ENCODE assay signal across 1 cellular context in the genomic region with DNA sequence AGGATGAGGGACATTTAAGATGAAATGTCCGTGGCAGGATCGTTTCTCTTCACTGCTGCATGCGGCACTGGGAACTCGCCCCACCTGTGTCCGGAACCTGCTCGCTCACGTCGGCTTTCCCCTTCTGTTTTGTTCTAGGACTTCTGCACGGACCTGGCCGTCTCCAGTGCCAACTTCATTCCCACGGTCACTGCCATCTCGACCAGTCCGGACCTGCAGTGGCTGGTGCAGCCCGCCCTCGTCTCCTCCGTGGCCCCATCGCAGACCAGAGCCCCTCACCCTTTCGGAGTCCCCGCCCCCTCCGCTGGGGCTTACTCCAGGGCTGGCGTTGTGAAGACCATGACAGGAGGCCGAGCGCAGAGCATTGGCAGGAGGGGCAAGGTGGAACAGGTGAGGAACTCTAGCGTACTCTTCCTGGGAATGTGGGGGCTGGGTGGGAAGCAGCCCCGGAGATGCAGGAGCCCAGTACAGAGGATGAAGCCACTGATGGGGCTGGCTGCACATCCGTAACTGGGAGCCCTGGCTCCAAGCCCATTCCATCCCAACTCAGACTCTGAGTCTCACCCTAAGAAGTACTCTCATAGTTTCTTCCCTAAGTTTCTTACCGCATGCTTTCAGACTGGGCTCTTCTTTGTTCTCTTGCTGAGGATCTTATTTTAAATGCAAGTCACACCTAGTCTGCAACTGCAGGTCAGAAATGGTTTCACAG.
A peak's percentile ranks its signal among the peaks of the same experiment; 100 is the strongest.
TF ChIP-seq lines count a peak whose summit lies in the region.

No MANE protein-coding gene starts in this region.

TF ChIP-seq in HepG2, 621 proteins besides CTCF, POLR2A, EP300 and RAD21 (continued from another document):
- TF ChIP-seq, protein P1, sequence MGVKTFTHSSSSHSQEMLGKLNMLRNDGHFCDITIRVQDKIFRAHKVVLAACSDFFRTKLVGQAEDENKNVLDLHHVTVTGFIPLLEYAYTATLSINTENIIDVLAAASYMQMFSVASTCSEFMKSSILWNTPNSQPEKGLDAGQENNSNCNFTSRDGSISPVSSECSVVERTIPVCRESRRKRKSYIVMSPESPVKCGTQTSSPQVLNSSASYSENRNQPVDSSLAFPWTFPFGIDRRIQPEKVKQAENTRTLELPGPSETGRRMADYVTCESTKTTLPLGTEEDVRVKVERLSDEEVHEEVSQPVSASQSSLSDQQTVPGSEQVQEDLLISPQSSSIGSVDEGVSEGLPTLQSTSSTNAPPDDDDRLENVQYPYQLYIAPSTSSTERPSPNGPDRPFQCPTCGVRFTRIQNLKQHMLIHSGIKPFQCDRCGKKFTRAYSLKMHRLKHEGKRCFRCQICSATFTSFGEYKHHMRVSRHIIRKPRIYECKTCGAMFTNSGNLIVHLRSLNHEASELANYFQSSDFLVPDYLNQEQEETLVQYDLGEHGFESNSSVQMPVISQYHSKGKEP (CRISPR knock-in tag; IDR thresholded peaks at IDR 0.05), result no peak
- TF ChIP-seq RBFOX2 (IDR thresholded peaks at IDR 0.05; ENCODE audit: low read depth, low read length), result 0 out of 2 replicates have a peak, but pooled peaks have one; percentile 43
- TF ChIP-seq ELF3 (CRISPR knock-in tag; IDR thresholded peaks at IDR 0.05), result no peak
- TF ChIP-seq ZNF546 (CRISPR knock-in tag; conservative IDR thresholded peaks at IDR 0.05), result 0 out of 2 replicates have a peak, but pooled peaks have one; percentile 1
- peak; percentile 58; the same call in 1 of the 2 replicates for TF ChIP-seq ZBTB38 (CRISPR knock-in tag; IDR thresholded peaks at IDR 0.05)
- no peak for TF ChIP-seq TCF7L2 (IDR thresholded peaks at IDR 0.05; ENCODE audit: low read depth, low read length)
- TF ChIP-seq CREM (IDR thresholded peaks at IDR 0.05), result no peak
- no peak for TF ChIP-seq CREM (CRISPR knock-in tag; IDR thresholded peaks at IDR 0.05)
- peak; percentile 23 for TF ChIP-seq AGO2 (optimal IDR thresholded peaks at IDR 0.05; ENCODE audit: low read depth, low read length)
